In genomic region chr10:29191674-29192073, GRCh38 we compare ENCODE assay signal across 18 cellular contexts.
"Had no signal": no experiment of that assay in that cellular context is flagged by ENCODE, and none has a peak within 500 bp of the region (broad histone marks: within the 10 kb centered on the region; RNA-seq: fewer than 3 reads in every experiment).

No MANE protein-coding gene starts in this region.

- H3K4me1 Mint-ChIP-seq: activated CD4-positive, alpha-beta T cell treated with anti-CD3 and anti-CD28 coated beads, Interleukin-2, amount 10 ng/mL, durations not matched to agents 24 days and 14 days; activated naive CD8-positive, alpha-beta T cell treated with anti-CD3 and anti-CD28 coated beads, Interleukin-2, amount 50 U/mL, for 24 hours; activated T-helper 17 cell treated with anti-CD3 and anti-CD28 coated beads, Interleukin-2, amount 50 U/mL, for 72 hours; naive thymus-derived CD4-positive, alpha-beta T cell; T-helper 17 cell had no signal

- H3K27me3 ChIP-seq: pancreas had no signal

- H3K27ac ChIP-seq: gastroesophageal sphincter, pancreas, spleen, stomach, thoracic aorta had no signal

- H3K27ac Mint-ChIP-seq: activated CD4-positive, alpha-beta T cell treated with anti-CD3 and anti-CD28 coated beads, Interleukin-2, amount 10 ng/mL, durations not matched to agents 24 days and 14 days; activated naive CD4-positive, alpha-beta T cell treated with anti-CD3 and anti-CD28 coated beads for 36 hours; activated naive CD8-positive, alpha-beta T cell treated with anti-CD3 and anti-CD28 coated beads, Interleukin-2, amount 50 U/mL, for 24 hours; activated T-helper 17 cell treated with anti-CD3 and anti-CD28 coated beads, Interleukin-2, amount 50 U/mL, for 72 hours; naive thymus-derived CD4-positive, alpha-beta T cell; T-helper 17 cell had no signal

- H3K36me3 ChIP-seq: gastroesophageal sphincter, pancreas, spleen, stomach, thoracic aorta had no signal

- DNase-seq: activated CD4-positive, alpha-beta T cell treated with anti-CD3 and anti-CD28 coated beads, Interleukin-2, amount 10 ng/mL, durations not matched to agents 24 days and 14 days; activated CD4-positive, CD25-positive, alpha-beta regulatory T cell; activated CD8-positive, alpha-beta memory T cell treated with anti-CD3 and anti-CD28 coated beads for 24 hours; activated naive CD4-positive, alpha-beta T cell treated with anti-CD3 and anti-CD28 coated beads for 36 hours; activated naive CD8-positive, alpha-beta T cell treated with anti-CD3 and anti-CD28 coated beads, Interleukin-2, amount 50 U/mL, for 24 hours; islet precursor cell; mammary epithelial cell; naive thymus-derived CD4-positive, alpha-beta T cell; pancreas; spleen; stomach; T-helper 17 cell had no signal

- H3K4me3 ChIP-seq: gastroesophageal sphincter, mucosa of descending colon, pancreas, spleen, stomach, thoracic aorta had no signal

- H3K27me3 Mint-ChIP-seq: activated CD4-positive, alpha-beta T cell treated with anti-CD3 and anti-CD28 coated beads, Interleukin-2, amount 10 ng/mL, durations not matched to agents 24 days and 14 days had no signal

- H3K4me1 ChIP-seq: gastroesophageal sphincter, pancreas, spleen, stomach had no signal

- ATAC-seq: activated naive CD8-positive, alpha-beta T cell treated with anti-CD3 and anti-CD28 coated beads, Interleukin-2, amount 50 U/mL, for 24 hours; activated T-helper 17 cell treated with anti-CD3 and anti-CD28 coated beads, Interleukin-2, amount 50 U/mL, for 72 hours; gastroesophageal sphincter; left lobe of liver; mucosa of descending colon; naive thymus-derived CD4-positive, alpha-beta T cell; pancreas; sciatic nerve; T-helper 17 cell had no signal

- H3K4me3 Mint-ChIP-seq: activated CD4-positive, alpha-beta T cell treated with anti-CD3 and anti-CD28 coated beads, Interleukin-2, amount 10 ng/mL, durations not matched to agents 24 days and 14 days; activated naive CD4-positive, alpha-beta T cell treated with anti-CD3 and anti-CD28 coated beads for 36 hours; activated naive CD8-positive, alpha-beta T cell treated with anti-CD3 and anti-CD28 coated beads, Interleukin-2, amount 50 U/mL, for 24 hours; activated T-helper 17 cell treated with anti-CD3 and anti-CD28 coated beads, Interleukin-2, amount 50 U/mL, for 72 hours; naive thymus-derived CD4-positive, alpha-beta T cell; T-helper 17 cell had no signal

- H3K9me3 ChIP-seq: mucosa of descending colon, pancreas, stomach, thoracic aorta had no signal

- H3K36me3 Mint-ChIP-seq: naive thymus-derived CD4-positive, alpha-beta T cell had no signal
